In the genomic region with DNA sequence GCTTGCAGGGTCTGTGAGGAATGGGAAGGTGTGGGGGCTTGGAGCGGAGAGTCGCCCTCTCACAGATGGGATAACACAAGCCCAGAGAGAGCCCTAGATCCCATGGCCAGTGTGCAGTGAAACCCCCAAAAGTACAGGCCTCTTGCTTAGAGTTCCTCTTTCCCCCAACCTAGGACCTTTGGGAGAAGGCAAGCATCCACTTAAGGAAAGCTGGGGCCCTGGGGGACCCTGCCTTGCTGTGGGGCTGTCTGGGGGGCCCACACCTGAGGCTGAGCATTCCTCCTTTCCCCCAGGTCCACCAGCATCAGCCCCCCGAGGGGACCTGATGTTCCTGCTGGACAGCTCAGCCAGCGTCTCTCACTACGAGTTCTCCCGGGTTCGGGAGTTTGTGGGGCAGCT, we compare ENCODE assay signal across 10 cellular contexts. TPM values are rescaled to one million over a fixed set of nuclear protein-coding genes. Genes with fewer than 3 reads are reported as not detected.
DNase-seq lines count a peak whose midpoint lies in the region; ATAC-seq, FAIRE-seq and TF ChIP-seq lines count a peak whose summit lies in the region.
"Had no signal": no experiment of that assay in that cellular context is flagged by ENCODE, and none has a peak within 500 bp of the region (broad histone marks: within the 10 kb centered on the region; RNA-seq: fewer than 3 reads in every experiment).

No MANE protein-coding gene starts in this region.

- H3K4me3 ChIP-seq in bronchial epithelial cell (ENCODE audit: low read depth, low read length) (peak overlapping the region; percentile 61), lung (peak overlapping the region; percentile 14), thoracic aorta (peak overlapping the region; percentile 69)

- 81 to 89% methylated on average over 7 of the region's 7 CpGs for WGBS in lung, 2 donors

- DNase-seq in activated T-cell treated with anti-CD3 and anti-CD28 coated beads, Interleukin-2, amount 50 U/mL, for 72 hours = no peak
- DNase-seq in activated T-cell treated with anti-CD3 and anti-CD28 coated beads, Interleukin-2, amount 50 U/mL, for 1 hour = no peak
- DNase-seq in bronchial epithelial cell (ENCODE audit: low read depth) = no peak
- DNase-seq in lung (ENCODE audit: low spot score) = no peak
- DNase-seq in thoracic aorta (ENCODE audit: low spot score) = no peak
- no peak for DNase-seq in T-helper 2 cell
- no peak for DNase-seq in activated T-cell treated with anti-CD3 and anti-CD28 coated beads, Interleukin-2, amount 50 U/mL, for 4 hours
- DNase-seq: immature natural killer cell, NCI-H774 had no signal

- H3K27me3 ChIP-seq in bronchial epithelial cell (ENCODE audit: control insufficient read depth, insufficient read depth, low read length) (no peaks in the 10 kb centered on the region), lung (ENCODE audit: control insufficient read depth, insufficient read depth) (no peaks in the 10 kb centered on the region), thoracic aorta (replicated peaks; ENCODE audit: insufficient read depth) (no peaks in the 10 kb centered on the region)

- H3K4me1 Mint-ChIP-seq in activated T-cell treated with anti-CD3 and anti-CD28 coated beads, Interleukin-2, amount 50 U/mL, for 72 hours (ENCODE audit: low read depth) = peaks cover 6% of the 10 kb centered on the region
- H3K4me1 Mint-ChIP-seq in activated T-cell treated with anti-CD3 and anti-CD28 coated beads, Interleukin-2, amount 50 U/mL, for 4 hours (ENCODE audit: low read depth) = peaks cover 6% of the 10 kb centered on the region

- H3K9me3 ChIP-seq in lung (ENCODE audit: control insufficient read depth in 2 of 2, insufficient read depth in 1 of 2, low read length in 1 of 2) (no peaks in the 10 kb centered on the region), thoracic aorta (no peaks in the 10 kb centered on the region)

- H3K27ac Mint-ChIP-seq in activated T-cell treated with anti-CD3 and anti-CD28 coated beads, Interleukin-2, amount 50 U/mL, for 72 hours = no peak overlapping the region
- H3K27ac Mint-ChIP-seq: immature natural killer cell had no signal

- ATAC-seq in activated T-cell treated with anti-CD3 and anti-CD28 coated beads, Interleukin-2, amount 50 U/mL, for 72 hours (replicated peaks in 1 of 2) = no peak
- no peak for ATAC-seq in lung (ENCODE audit: insufficient read depth, low FRiP score)
- ATAC-seq in thoracic aorta (ENCODE audit: insufficient number of reproducible peaks, low FRiP score, low read depth) = no peak
- ATAC-seq in HG03025 (IDR thresholded peaks at IDR 0.05; ENCODE audit: low FRiP score, unreplicated experiment) = no peak
- no peak for ATAC-seq in activated T-cell treated with anti-CD3 and anti-CD28 coated beads, Interleukin-2, amount 50 U/mL, for 4 hours

- H3K27ac ChIP-seq in lung (ENCODE audit: low read depth in 1 of 2, low read length in 1 of 2) (peak overlapping the region in 1 of 2 donors; percentile 12), thoracic aorta (no peak overlapping the region)

- peak overlapping the region; percentile 73 to 74 for H3K4me3 Mint-ChIP-seq in activated T-cell treated with anti-CD3 and anti-CD28 coated beads, Interleukin-2, amount 50 U/mL, for 72 hours
- no peak overlapping the region for H3K4me3 Mint-ChIP-seq in activated T-cell treated with anti-CD3 and anti-CD28 coated beads, Interleukin-2, amount 50 U/mL, for 4 hours

- H3K27me3 Mint-ChIP-seq in activated T-cell treated with anti-CD3 and anti-CD28 coated beads, Interleukin-2, amount 50 U/mL, for 72 hours (ENCODE audit: low read depth) = peaks cover 11% of the 10 kb centered on the region
- peaks cover 34% of the 10 kb centered on the region for H3K27me3 Mint-ChIP-seq in activated T-cell treated with anti-CD3 and anti-CD28 coated beads, Interleukin-2, amount 50 U/mL, for 4 hours (ENCODE audit: low read depth)

- H3K9me3 Mint-ChIP-seq in activated T-cell treated with anti-CD3 and anti-CD28 coated beads, Interleukin-2, amount 50 U/mL, for 72 hours = no peaks in the 10 kb centered on the region
- no peaks in the 10 kb centered on the region for H3K9me3 Mint-ChIP-seq in activated T-cell treated with anti-CD3 and anti-CD28 coated beads, Interleukin-2, amount 50 U/mL, for 4 hours
- H3K9me3 Mint-ChIP-seq: immature natural killer cell had no signal

- H3K36me3 ChIP-seq in bronchial epithelial cell (ENCODE audit: control insufficient read depth, insufficient read depth, low read length) = no peaks in the 10 kb centered on the region
- H3K36me3 ChIP-seq in lung (ENCODE audit: control insufficient read depth in 2 of 2, insufficient read depth in 2 of 2, low read length in 2 of 2) = peaks cover 0 to 5% of the 10 kb centered on the region in 2 donors
- no peaks in the 10 kb centered on the region for H3K36me3 ChIP-seq in thoracic aorta

- TF ChIP-seq CTCF in bronchial epithelial cell (IDR thresholded peaks at IDR 0.05; ENCODE audit: insufficient read depth, low read length, severe bottlenecking) (no peak), lung (IDR thresholded peaks at IDR 0.05; ENCODE audit: control extremely low read depth, extremely low read depth) (no peak), thoracic aorta (IDR thresholded peaks at IDR 0.05) (no peak)

- no peaks in the 10 kb centered on the region for H3K36me3 Mint-ChIP-seq in activated T-cell treated with anti-CD3 and anti-CD28 coated beads, Interleukin-2, amount 50 U/mL, for 72 hours (ENCODE audit: insufficient read depth in 2 of 2)
- H3K36me3 Mint-ChIP-seq in activated T-cell treated with anti-CD3 and anti-CD28 coated beads, Interleukin-2, amount 50 U/mL, for 4 hours (ENCODE audit: insufficient read depth) = no peaks in the 10 kb centered on the region
- H3K36me3 Mint-ChIP-seq: immature natural killer cell had no signal

- peaks cover 0 to 44% of the 10 kb centered on the region in 2 donors for H3K4me1 ChIP-seq in lung (ENCODE audit: control insufficient read depth in 2 of 2, insufficient read depth in 2 of 2, low read length in 2 of 2)
- peaks cover 9 to 38% of the 10 kb centered on the region in 2 donors for H3K4me1 ChIP-seq in thoracic aorta (ENCODE audit: control insufficient read depth in 1 of 2, low read depth in 2 of 2)

- FAIRE-seq in bronchial epithelial cell (lab: Jason Lieb, UNC) = no peak

RNA-seq across cellular contexts. Expression of a gene that starts 1.1 kb away (rescaled TPM):
- total RNA-seq in activated T-cell treated with anti-CD3 and anti-CD28 coated beads, Interleukin-2, amount 50 U/mL, for 72 hours = 1 to 10 TPM in 1 of 2 donors, under 1 TPM in 1; 0.94 to 1.4 TPM
- total RNA-seq in bronchial epithelial cell = 5.0 and 7.9 TPM in 2 replicates
- total RNA-seq in lung = 10 to 100 TPM; 72.6 to 94.3 TPM
- polyA plus RNA-seq in lung = 10 to 100 TPM; 51.7 to 65.6 TPM
- total RNA-seq in thoracic aorta = 10 to 100 TPM; 21.7 to 23.6 TPM
- total RNA-seq in activated T-cell treated with anti-CD3 and anti-CD28 coated beads, Interleukin-2, amount 50 U/mL, for 4 hours = under 1 TPM; 0.18 to 0.58 (median 0.19) TPM
- polyA plus RNA-seq: immature natural killer cell had no signal

RNA-seq across cellular contexts. Expression of a gene that starts 12.9 kb away (rescaled TPM):
- 1 to 10 TPM; 2.8 to 3.7 TPM for total RNA-seq in activated T-cell treated with anti-CD3 and anti-CD28 coated beads, Interleukin-2, amount 50 U/mL, for 72 hours
- total RNA-seq in bronchial epithelial cell (0.26 and 0.77 TPM in 2 replicates), lung (10 to 100 TPM in 1 of 2 donors, under 1 TPM in 1; 0.60 to 14.0 TPM), thoracic aorta (under 1 TPM in 1 of 2 donors, not detected in 1; 0.27 TPM)
- 10 to 100 TPM; 15.7 to 18.0 TPM for polyA plus RNA-seq in lung
- total RNA-seq in activated T-cell treated with anti-CD3 and anti-CD28 coated beads, Interleukin-2, amount 50 U/mL, for 4 hours = 1 to 10 TPM in 1 of 3 donors, under 1 TPM in 2; 0.33 to 1.1 (median 0.74) TPM

RNA-seq across cellular contexts. Expression of a gene that starts 15.6 kb away (rescaled TPM):
- under 1 TPM in 1 of 2 donors, not detected in 1; 0.17 TPM for total RNA-seq in activated T-cell treated with anti-CD3 and anti-CD28 coated beads, Interleukin-2, amount 50 U/mL, for 72 hours
- 5.3 and 7.9 TPM in 2 replicates for total RNA-seq in bronchial epithelial cell
- 10 to 100 TPM; 30.2 to 54.2 TPM for total RNA-seq in lung
- 10 to 100 TPM; 13.5 to 33.5 TPM for polyA plus RNA-seq in lung
- under 1 TPM in 1 of 2 donors, not detected in 1; 0.68 TPM for total RNA-seq in thoracic aorta
- under 1 TPM in 1 of 3 donors, not detected in 2; 0.15 TPM for total RNA-seq in activated T-cell treated with anti-CD3 and anti-CD28 coated beads, Interleukin-2, amount 50 U/mL, for 4 hours
- polyA plus RNA-seq: immature natural killer cell had no signal

RNA-seq across cellular contexts. Expression of a gene that starts 29.5 kb away (rescaled TPM):
- 10 to 100 TPM; 74.9 to 77.5 TPM for total RNA-seq in activated T-cell treated with anti-CD3 and anti-CD28 coated beads, Interleukin-2, amount 50 U/mL, for 72 hours
- total RNA-seq in bronchial epithelial cell (46.3 and 50.4 TPM in 2 replicates), lung (100 to 1,000 TPM in 1 of 2 donors, 10 to 100 TPM in 1; 60.1 to 115 TPM), thoracic aorta (100 to 1,000 TPM in 1 of 2 donors, 10 to 100 TPM in 1; 96.9 to 121 TPM)
- polyA plus RNA-seq in lung = 100 to 1,000 TPM; 129 to 181 TPM
- 100 to 1,000 TPM; 254 to 300 (median 271) TPM for total RNA-seq in activated T-cell treated with anti-CD3 and anti-CD28 coated beads, Interleukin-2, amount 50 U/mL, for 4 hours

RNA-seq across cellular contexts. Expression of a gene that starts 34.9 kb away (rescaled TPM):
- 10 to 100 TPM; 20.6 to 25.3 TPM for total RNA-seq in activated T-cell treated with anti-CD3 and anti-CD28 coated beads, Interleukin-2, amount 50 U/mL, for 72 hours
- total RNA-seq in bronchial epithelial cell = 19.2 and 24.7 TPM in 2 replicates
- total RNA-seq in lung = 10 to 100 TPM; 21.6 to 39.0 TPM
- polyA plus RNA-seq in lung = 10 to 100 TPM; 23.4 to 32.6 TPM
- total RNA-seq in thoracic aorta = 10 to 100 TPM; 15.4 to 30.9 TPM
- 100 to 1,000 TPM; 193 to 208 (median 194) TPM for total RNA-seq in activated T-cell treated with anti-CD3 and anti-CD28 coated beads, Interleukin-2, amount 50 U/mL, for 4 hours

Comparison
In these comparisons a context has a peak if more than half of its experiments do, and no peak if none do; other contexts are left out.
1. H3K4me3 ChIP-seq: peak in every context shown above with its lines; median percentile 69 in thoracic aorta; 61 in bronchial epithelial cell; 14 in lung.